8 cellular contexts compared by ENCODE assay signal in the genomic region with DNA sequence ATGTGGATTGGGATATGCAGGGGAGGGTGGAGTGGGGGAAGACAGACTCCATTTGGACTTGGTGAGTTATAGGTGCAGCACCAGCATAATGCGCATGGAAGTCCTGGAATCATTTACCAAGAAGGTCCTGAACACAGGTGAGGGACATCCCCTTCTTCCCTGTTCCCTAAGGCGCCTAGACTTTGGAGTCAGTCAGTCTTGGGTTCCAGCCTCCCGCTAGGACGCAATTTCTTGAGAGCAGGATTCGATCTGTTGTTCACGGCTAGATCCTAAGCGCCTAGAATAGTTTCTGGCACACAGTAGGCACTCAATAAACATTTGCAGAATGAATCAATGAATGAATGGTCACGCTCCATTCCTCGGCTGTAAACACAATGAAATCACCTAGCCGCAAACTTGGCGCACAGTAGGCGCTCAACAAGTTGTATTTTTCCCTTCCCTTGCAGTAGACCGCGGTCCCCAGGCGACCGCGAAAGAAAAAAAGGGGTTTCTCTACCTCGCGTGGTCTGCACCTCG. TPM values are rescaled to one million over a fixed set of nuclear protein-coding genes. Genes with fewer than 3 reads are reported as not detected.
DNase-seq lines count a peak whose midpoint lies in the region; ATAC-seq and TF ChIP-seq lines count a peak whose summit lies in the region.

No MANE protein-coding gene starts in this region.

- H3K27ac Mint-ChIP-seq in T-helper 1 cell treated with Interleukin-12 subunit alpha and Interleukin-12 subunit beta and Interleukin-4 antibody, amounts not matched to agents 30 μg/mL and 1 μg/mL, for 36 hours: peak overlapping the region; percentile 70
- no peak overlapping the region for H3K27ac Mint-ChIP-seq in activated B cell treated with CpG ODN at 0.5 μM for 24 hours

- no peak for TF ChIP-seq EP300 in suprapubic skin (IDR thresholded peaks at IDR 0.05)

- no peaks in the 10 kb centered on the region for H3K9me3 Mint-ChIP-seq in T-helper 1 cell treated with Interleukin-12 subunit alpha and Interleukin-12 subunit beta and Interleukin-4 antibody, amounts not matched to agents 30 μg/mL and 1 μg/mL, for 36 hours
- no peaks in the 10 kb centered on the region for H3K9me3 Mint-ChIP-seq in activated B cell treated with CpG ODN at 0.5 μM for 24 hours

- peak overlapping the region; percentile 82 for H3K4me3 Mint-ChIP-seq in T-helper 1 cell treated with Interleukin-12 subunit alpha and Interleukin-12 subunit beta and Interleukin-4 antibody, amounts not matched to agents 30 μg/mL and 1 μg/mL, for 36 hours
- H3K4me3 Mint-ChIP-seq in activated B cell treated with CpG ODN at 0.5 μM for 24 hours: peak overlapping the region; percentile 80

- TF ChIP-seq CTCF in activated B cell treated with CpG ODN at 0.5 μM for 24 hours (IDR thresholded peaks at IDR 0.05): no peak
- TF ChIP-seq CTCF in suprapubic skin (IDR thresholded peaks at IDR 0.05): no peak

- TF ChIP-seq POLR2A in suprapubic skin (IDR thresholded peaks at IDR 0.05): no peak

- DNase-seq in T-helper 1 cell (no peak), activated B cell treated with CpG ODN at 0.5 μM for 24 hours (no peak), suprapubic skin (ENCODE audit: low spot score in 2 of 2) (no peak), CD1c-positive myeloid dendritic cell (ENCODE audit: extremely low spot score) (no peak), NCI-H2029 (lab: John Stamatoyannopoulos, UW) (no peak), midbrain (lab: John Stamatoyannopoulos, UW) (no peak)

- WGBS in suprapubic skin: 20% methylated on average over 15 of the region's 20 CpGs

- peak overlapping the region; percentile 68 for H3K9ac ChIP-seq in iPS-20b (ENCODE audit: low read depth, low read length)

- peaks cover 69% of the 10 kb centered on the region for H3K27me3 ChIP-seq in iPS-20b (ENCODE audit: insufficient read depth, low read length)
- H3K27me3 ChIP-seq in suprapubic skin: no peaks in the 10 kb centered on the region

- POLR2A ChIA-PET in activated B cell treated with CpG ODN at 0.5 μM for 24 hours (lab: Charles Lee): no interaction called here

- CTCF ChIA-PET in activated B cell treated with CpG ODN at 0.5 μM for 24 hours (lab: Charles Lee): no interaction called here

- intact Hi-C loops in activated B cell treated with CpG ODN at 0.5 μM for 24 hours (cut with micrococcal nuclease): loop anchor here (5.0 kb wide), 1 partner anchor 85 kb away; no protein-coding TSS in a partner anchor

- ATAC-seq in activated B cell treated with CpG ODN at 0.5 μM for 24 hours (ENCODE audit: low read depth): no peak

- H3K4me1 ChIP-seq in iPS-20b (ENCODE audit: insufficient read depth, low read length) (peaks cover 22% of the 10 kb centered on the region), suprapubic skin (peaks cover 23% of the 10 kb centered on the region)

- H3K4me3 ChIP-seq in iPS-20b (ENCODE audit: low read length): peak overlapping the region; percentile 79
- peak overlapping the region; percentile 92 for H3K4me3 ChIP-seq in suprapubic skin

- peak overlapping the region; percentile 8 for H3K27ac ChIP-seq in iPS-20b (ENCODE audit: low read length)
- H3K27ac ChIP-seq in suprapubic skin: peak overlapping the region; percentile 85

- H3K36me3 Mint-ChIP-seq in T-helper 1 cell treated with Interleukin-12 subunit alpha and Interleukin-12 subunit beta and Interleukin-4 antibody, amounts not matched to agents 30 μg/mL and 1 μg/mL, for 36 hours (ENCODE audit: low read depth): peaks cover 7% of the 10 kb centered on the region
- no peaks in the 10 kb centered on the region for H3K36me3 Mint-ChIP-seq in activated B cell treated with CpG ODN at 0.5 μM for 24 hours (ENCODE audit: low read depth)

- H3K4me1 Mint-ChIP-seq in T-helper 1 cell treated with Interleukin-12 subunit alpha and Interleukin-12 subunit beta and Interleukin-4 antibody, amounts not matched to agents 30 μg/mL and 1 μg/mL, for 36 hours (ENCODE audit: low read depth): peaks cover 35% of the 10 kb centered on the region
- peaks cover 11% of the 10 kb centered on the region for H3K4me1 Mint-ChIP-seq in activated B cell treated with CpG ODN at 0.5 μM for 24 hours

- peaks cover 16% of the 10 kb centered on the region for H3K27me3 Mint-ChIP-seq in T-helper 1 cell treated with Interleukin-12 subunit alpha and Interleukin-12 subunit beta and Interleukin-4 antibody, amounts not matched to agents 30 μg/mL and 1 μg/mL, for 36 hours (ENCODE audit: low read depth)
- peaks cover 49% of the 10 kb centered on the region for H3K27me3 Mint-ChIP-seq in activated B cell treated with CpG ODN at 0.5 μM for 24 hours

- H3K9me3 ChIP-seq in iPS-20b (ENCODE audit: insufficient read depth, low read depth, low read length) (no peaks in the 10 kb centered on the region), suprapubic skin (no peaks in the 10 kb centered on the region)

- H3K36me3 ChIP-seq in iPS-20b (ENCODE audit: insufficient read depth, low read depth, low read length) (no peaks in the 10 kb centered on the region; the same call in 1 of the 2 replicates), suprapubic skin (no peaks in the 10 kb centered on the region)

RNA-seq across cellular contexts. Expression of gene AK4, which starts 1.0 kb away (rescaled TPM):
- total RNA-seq in activated B cell treated with CpG ODN at 0.5 μM for 24 hours (1.6 and 1.8 TPM in 2 replicates), suprapubic skin (10 to 100 TPM; 35.7 to 62.5 (median 54.8) TPM)

Comparison
In these comparisons a context has a peak if more than half of its experiments do, and no peak if none do; other contexts are left out.
1. RNA of gene AK4, which starts 1.0 kb away (total RNA-seq): 35.7 to 62.5 TPM in suprapubic skin; 1.6 to 1.8 TPM in activated B cell treated with CpG ODN at 0.5 μM for 24 hours; every median in the first group is over 10 times any median in the second.